35 cellular contexts compared by ENCODE assay signal in the genomic region with DNA sequence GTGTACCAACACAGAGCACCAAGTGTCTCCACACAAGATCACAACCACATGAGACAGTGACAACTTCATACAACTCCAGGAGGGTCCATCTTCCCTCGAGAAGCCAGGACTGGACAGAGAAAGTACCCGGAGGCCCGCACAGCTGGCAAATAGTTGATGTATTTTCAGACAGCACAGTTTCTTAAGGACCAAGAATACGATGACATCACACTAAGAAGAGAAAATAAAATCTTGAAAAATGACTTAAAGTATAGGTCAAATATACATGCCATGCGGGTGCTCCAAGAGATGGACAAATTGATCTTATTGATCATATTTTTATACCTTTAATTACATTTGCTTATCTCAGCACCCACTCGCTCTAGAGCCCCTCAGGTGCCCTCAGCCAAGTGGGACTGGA.
"Had no signal": no experiment of that assay in that cellular context is flagged by ENCODE, and none has a peak within 500 bp of the region (broad histone marks: within the 10 kb centered on the region; RNA-seq: fewer than 3 reads in every experiment).

No MANE protein-coding gene starts in this region.

- H3K4me3 ChIP-seq: MG63 had no signal

- H3K27me3 ChIP-seq: MG63 had no signal

- DNase-seq: Karpas-422, Kasumi-1, KG1, MG63, MM.1S, MV-4-11, NCI-H1048, NCI-H1092, NCI-H1092 treated with DMSO at 0.1 percent for 48 hours, NCI-H1105, NCI-H1105 treated with DMSO at 0.1 percent for 48 hours, NCI-H1417, NCI-H1417 treated with DMSO at 0.1 percent for 48 hours, NCI-H1436, NCI-H1436 treated with DMSO at 0.1 percent for 48 hours, NCI-H146, NCI-H1694, NCI-H1694 treated with DMSO at 0.1 percent for 48 hours, NCI-H187, NCI-H187 treated with DMSO at 0.1 percent for 48 hours, NCI-H1930, NCI-H2029, NCI-H2029 treated with DMSO at 0.1 percent for 48 hours, NCI-H2081, NCI-H2081 treated with DMSO at 0.1 percent for 48 hours, NCI-H2107, NCI-H2171, NCI-H2171 treated with DMSO at 0.1 percent for 48 hours, NCI-H2227 treated with DMSO at 0.1 percent for 48 hours, NCI-H226, NCI-H345, NCI-H446, NCI-H446 treated with DMSO at 0.1 percent for 48 hours, NCI-H510A had no signal

- H3K36me3 ChIP-seq: MG63 had no signal

- H3K27ac ChIP-seq: KMS-11 had no signal

- H3K4me2 ChIP-seq: KMS-11 had no signal

- H3K9ac ChIP-seq: KMS-11 had no signal
